Comparison of ENCODE assay signal across 7 cellular contexts in the genomic region with DNA sequence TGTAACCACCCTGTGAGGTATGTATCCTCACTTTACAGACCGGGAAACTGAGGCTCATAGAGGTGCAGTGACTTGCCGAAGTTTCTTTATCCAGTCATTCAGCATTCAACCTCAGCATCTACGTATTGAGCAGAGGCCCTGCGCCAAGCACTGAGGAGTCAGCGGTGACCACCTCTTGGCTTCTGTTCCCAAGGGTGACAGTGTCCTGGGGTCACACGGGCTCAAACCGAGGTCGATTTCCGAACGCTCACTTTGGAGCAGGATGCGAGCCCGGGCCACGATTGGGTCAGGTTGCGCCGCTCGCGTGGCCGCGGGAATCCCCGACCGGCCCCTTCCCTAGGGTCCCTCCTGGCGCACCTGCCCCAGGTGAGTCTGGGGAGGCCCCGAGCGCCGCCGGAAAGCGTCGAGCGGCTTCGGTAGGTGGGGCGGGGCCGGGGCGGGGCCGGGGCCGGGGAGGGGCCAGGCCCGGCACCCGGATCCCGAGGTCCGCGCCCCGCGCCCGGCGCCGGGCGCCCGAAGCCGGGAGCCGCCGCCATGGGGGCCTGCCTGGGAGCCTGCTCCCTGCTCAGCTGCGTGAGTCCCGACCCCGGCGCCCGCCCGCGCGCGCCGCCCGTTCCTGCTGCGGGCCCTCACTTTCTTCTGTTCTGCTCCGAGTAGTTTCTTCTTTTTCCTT. TPM values are rescaled to one million over a fixed set of nuclear protein-coding genes. Genes with fewer than 3 reads are reported as not detected.
A peak's percentile ranks its signal among the peaks of the same experiment; 100 is the strongest.
DNase-seq lines count a peak whose midpoint lies in the region; ATAC-seq and TF ChIP-seq lines count a peak whose summit lies in the region.

Gene SERINC2 (plus strand): TSS at position 482 of the 673 bp plus-strand sequence. CDS start 53 bp downstream, at position 535.

- peaks cover 6% of the 10 kb centered on the region for H3K36me3 Mint-ChIP-seq in natural killer cell treated with Interleukin-12 subunit alpha and Interleukin-12 subunit beta and Interleukin-15 and Interleukin-18, amount 100 ng/mL, for 72 hours

- H3K27me3 Mint-ChIP-seq in natural killer cell treated with Interleukin-12 subunit alpha and Interleukin-12 subunit beta and Interleukin-15 and Interleukin-18, amount 100 ng/mL, for 72 hours: peaks cover 63 to 64% of the 10 kb centered on the region in 2 donors

- H3K4me3 ChIP-seq in esophagus (ENCODE audit: low read depth in 1 of 2, low read length in 2 of 2): peak within 1 kb of the TSS; percentile 73 to 75

- H3K9me3 Mint-ChIP-seq in natural killer cell treated with Interleukin-12 subunit alpha and Interleukin-12 subunit beta and Interleukin-15 and Interleukin-18, amount 100 ng/mL, for 72 hours: no peaks in the 10 kb centered on the region

- ATAC-seq in HG03108 (IDR thresholded peaks at IDR 0.05; ENCODE audit: unreplicated experiment): peak; percentile 42
- peak; percentile 41 to 56 for ATAC-seq in natural killer cell treated with Interleukin-12 subunit alpha and Interleukin-12 subunit beta and Interleukin-15 and Interleukin-18, amount 100 ng/mL, for 72 hours
- ATAC-seq in GM21360 (IDR thresholded peaks at IDR 0.05; ENCODE audit: unreplicated experiment): no peak
- ATAC-seq in GM18909 (IDR thresholded peaks at IDR 0.05; ENCODE audit: poor library complexity, unreplicated experiment): no peak

- TF ChIP-seq CTCF in VCaP (conservative IDR thresholded peaks at IDR 0.05): no peak

- H3K27me3 ChIP-seq in esophagus (ENCODE audit: control insufficient read depth in 1 of 2, insufficient read depth in 2 of 2, low read length in 2 of 2): no peaks in the 10 kb centered on the region

- peak within 1 kb of the TSS; percentile 93 for H3K4me3 Mint-ChIP-seq in natural killer cell treated with Interleukin-12 subunit alpha and Interleukin-12 subunit beta and Interleukin-15 and Interleukin-18, amount 100 ng/mL, for 72 hours

- peaks cover 0 to 12% of the 10 kb centered on the region in 2 donors for H3K4me1 ChIP-seq in esophagus (ENCODE audit: control insufficient read depth in 2 of 2, insufficient read depth in 2 of 2, low read length in 1 of 2)

- H3K4me1 Mint-ChIP-seq in natural killer cell treated with Interleukin-12 subunit alpha and Interleukin-12 subunit beta and Interleukin-15 and Interleukin-18, amount 100 ng/mL, for 72 hours (ENCODE audit: low read depth in 2 of 2): peaks cover 6 to 8% of the 10 kb centered on the region in 2 donors

- peak; percentile 36 for DNase-seq in ELR (ENCODE audit: low read depth)
- no peak for DNase-seq in natural killer cell treated with Interleukin-12 subunit alpha and Interleukin-12 subunit beta and Interleukin-15 and Interleukin-18, amount 100 ng/mL, for 72 hours (ENCODE audit: low spot score)

- peak within 1 kb of the TSS; percentile 70 for H3K27ac ChIP-seq in VCaP
- H3K27ac ChIP-seq in esophagus (ENCODE audit: low read depth in 2 of 2, low read length in 1 of 2): peak within 1 kb of the TSS; percentile 84 to 86

- H3K9me3 ChIP-seq in esophagus (ENCODE audit: control insufficient read depth in 2 of 2, insufficient read depth in 1 of 2, low read depth in 1 of 2, low read length in 1 of 2): no peaks in the 10 kb centered on the region

- WGBS in esophagus, 2 donors: 2 to 3% methylated on average over 42 to 63 of the region's 63 CpGs

- H3K36me3 ChIP-seq in esophagus (ENCODE audit: control insufficient read depth in 2 of 2, insufficient read depth in 2 of 2, low read length in 1 of 2): no peaks in the 10 kb centered on the region

- no peak within 1 kb of the TSS for H3K27ac Mint-ChIP-seq in natural killer cell treated with Interleukin-12 subunit alpha and Interleukin-12 subunit beta and Interleukin-15 and Interleukin-18, amount 100 ng/mL, for 72 hours

RNA-seq across cellular contexts. Expression of gene SERINC2, which starts in this region (rescaled TPM):
- polyA plus RNA-seq in esophagus: 100 to 1,000 TPM in 1 of 2 donors, 10 to 100 TPM in 1; 84.2 to 119 TPM
- under 1 TPM; 0.19 to 0.56 TPM for total RNA-seq in natural killer cell treated with Interleukin-12 subunit alpha and Interleukin-12 subunit beta and Interleukin-15 and Interleukin-18, amount 100 ng/mL, for 72 hours

Comparison
In these comparisons a context has a peak if more than half of its experiments do, and no peak if none do; other contexts are left out.
1. Peak in ATAC-seq in natural killer cell treated with Interleukin-12 subunit alpha and Interleukin-12 subunit beta and Interleukin-15 and Interleukin-18, amount 100 ng/mL, for 72 hours; RNA of the gene not detected or under 1 TPM.